16 cellular contexts compared by ENCODE assay signal in the genomic region with DNA sequence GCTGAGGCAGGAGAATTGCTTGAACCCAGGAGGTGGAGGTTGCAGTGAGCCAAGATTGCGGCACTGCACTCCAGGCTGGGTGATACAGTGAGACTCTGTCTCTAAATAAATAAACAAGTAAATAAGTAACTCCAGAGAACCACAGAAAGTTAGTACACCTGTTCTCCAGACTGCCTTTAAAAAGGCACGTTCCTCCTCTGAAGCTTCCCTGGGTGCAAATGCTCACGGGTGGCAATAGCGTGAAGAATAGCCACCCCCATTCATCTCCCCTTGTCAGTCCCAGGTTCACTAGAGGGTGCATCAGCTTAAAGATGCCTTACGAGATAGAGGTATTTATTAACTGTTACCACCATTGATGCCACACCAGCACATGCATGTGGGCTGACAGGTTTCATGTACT.
"Had no signal": no experiment of that assay in that cellular context is flagged by ENCODE, and none has a peak within 500 bp of the region (broad histone marks: within the 10 kb centered on the region; RNA-seq: fewer than 3 reads in every experiment).

No MANE protein-coding gene starts in this region.

- H3K27ac ChIP-seq: cardiac muscle cell, uterus had no signal

- H3K9me3 ChIP-seq: transverse colon, uterus had no signal

- ATAC-seq: activated CD8-positive, alpha-beta T cell treated with anti-CD3 and anti-CD28 coated beads for 36 hours; left lobe of liver had no signal

- H3K36me3 ChIP-seq: cardiac muscle cell, transverse colon, uterus had no signal

- H3K27me3 ChIP-seq: cardiac muscle cell, transverse colon, uterus had no signal

- DNase-seq: activated CD4-positive, alpha-beta T cell treated with anti-CD3 and anti-CD28 coated beads, Interleukin-2, amount 10 ng/mL, durations not matched to agents 24 days and 14 days; activated CD8-positive, alpha-beta T cell treated with anti-CD3 and anti-CD28 coated beads for 36 hours; activated naive CD4-positive, alpha-beta T cell treated with Interleukin-2 at 50 U/mL for 16 hours; activated naive CD8-positive, alpha-beta T cell treated with anti-CD3 and anti-CD28 coated beads, Interleukin-2, amount 10 ng/mL, durations not matched to agents 7 days and 5 days; activated T-cell treated with anti-CD3 and anti-CD28 coated beads, Interleukin-2, amount 50 U/mL, for 1 hour; amygdala; foreskin melanocyte; hypothalamus; kidney; stimulated activated CD4-positive, alpha-beta T cell treated with anti-CD3 and anti-CD28 coated beads, Interleukin-2, amount 100 ng/mL, for 24 hours; stimulated activated naive CD4-positive, alpha-beta T cell treated with Interleukin-2 at 50 U/mL for 16 hours; transverse colon; uterus had no signal

- H3K4me3 ChIP-seq: cardiac muscle cell, lung, transverse colon, uterus had no signal
